In genomic region chr13:50691176-50691681, GRCh38 we compare ENCODE assay signal across 15 cellular contexts.
DNase-seq lines count a peak whose midpoint lies in the region; ATAC-seq, FAIRE-seq and TF ChIP-seq lines count a peak whose summit lies in the region.
"Had no signal": no experiment of that assay in that cellular context is flagged by ENCODE, and none has a peak within 500 bp of the region (broad histone marks: within the 10 kb centered on the region; RNA-seq: fewer than 3 reads in every experiment).

No MANE protein-coding gene starts in this region.

- CTCF ChIA-PET in A549 (lab: Yijun Ruan, JAX): interaction anchor here (0.6 to 0.9 kb wide), 2 partner anchors 10 to 31 kb away, joined by 3 read pairs; no protein-coding TSS in a partner anchor

- DNase-seq in A549 (ENCODE audit: low read depth in 1 of 2, low spot score in 1 of 2): no peak
- DNase-seq in NCI-H146 (lab: John Stamatoyannopoulos, UW): peak; percentile 36
- DNase-seq in astrocyte of the hippocampus (ENCODE audit: low read depth, low spot score): peak; percentile 14
- DNase-seq in left colon: no peak
- DNase-seq in cortex of kidney (lab: John Stamatoyannopoulos, UW): no peak
- DNase-seq in hippocampal formation (lab: John Stamatoyannopoulos, UW): no peak
- DNase-seq in activated gamma-delta T cell (lab: John Stamatoyannopoulos, UW): no peak
- DNase-seq: activated B cell treated with CpG ODN at 0.5 μM for 24 hours; AML-193; effector memory CD8-positive, alpha-beta T cell; posterior cingulate gyrus had no signal

- no peak overlapping the region for H3K27ac ChIP-seq in A549
- H3K27ac ChIP-seq: breast epithelium had no signal

- 79% methylated on average over 3 of the region's 3 CpGs for WGBS in A549 (ENCODE audit: missing lambda C conversion rate)

- ATAC-seq in A549 (no peak), left colon (peak; percentile 34), GM21717 (IDR thresholded peaks at IDR 0.05; ENCODE audit: unreplicated experiment) (no peak)
- ATAC-seq: effector memory CD8-positive, alpha-beta T cell had no signal

- no peak for TF ChIP-seq POLR2A in A549 (IDR thresholded peaks at IDR 0.05; ENCODE audit: low read length)

- no peaks in the 10 kb centered on the region for H3K4me1 ChIP-seq in A549

- POLR2A ChIA-PET in A549 (lab: Yijun Ruan, JAX): no interaction called here

- TF ChIP-seq EP300 in A549 (IDR thresholded peaks at IDR 0.05): no peak

- no peak for FAIRE-seq in A549 (lab: Jason Lieb, UNC)
- FAIRE-seq: frontal cortex had no signal

- H3K9me3 ChIP-seq in A549: no peaks in the 10 kb centered on the region
- H3K9me3 ChIP-seq: breast epithelium, HAP-1 had no signal

- no peak for TF ChIP-seq CTCF in A549 (IDR thresholded peaks at IDR 0.05)

- H3K4me2 ChIP-seq in A549: no peak overlapping the region

- intact Hi-C loops in left colon (cut with DNase I, micrococcal nuclease): no loop called here

- no peak overlapping the region for H3K4me3 ChIP-seq in A549
- H3K4me3 ChIP-seq: breast epithelium, HAP-1 had no signal

- no peak for TF ChIP-seq RAD21 in A549 (conservative IDR thresholded peaks at IDR 0.05 in 1 of 2, IDR thresholded peaks at IDR 0.05 in 1 of 2)

TF ChIP-seq in A549, 52 proteins besides CTCF, POLR2A, EP300 and RAD21:
- TF ChIP-seq CBX2 (IDR thresholded peaks at IDR 0.05; ENCODE audit: borderline replicate concordance, low read depth) (no peak), MAFK (IDR thresholded peaks at IDR 0.05; ENCODE audit: partially characterized antibody) (peak; percentile 54)

Comparison
In these comparisons a context has a peak if more than half of its experiments do, and no peak if none do; other contexts are left out.
1. DNase-seq: peak in NCI-H146 (single experiment) and astrocyte of the hippocampus (single experiment); none in A549 (0 of 2), left colon (0 of 2), cortex of kidney (single experiment), hippocampal formation (0 of 2) and activated gamma-delta T cell (single experiment).